Comparison of ENCODE assay signal across 7 cellular contexts in the genomic region with DNA sequence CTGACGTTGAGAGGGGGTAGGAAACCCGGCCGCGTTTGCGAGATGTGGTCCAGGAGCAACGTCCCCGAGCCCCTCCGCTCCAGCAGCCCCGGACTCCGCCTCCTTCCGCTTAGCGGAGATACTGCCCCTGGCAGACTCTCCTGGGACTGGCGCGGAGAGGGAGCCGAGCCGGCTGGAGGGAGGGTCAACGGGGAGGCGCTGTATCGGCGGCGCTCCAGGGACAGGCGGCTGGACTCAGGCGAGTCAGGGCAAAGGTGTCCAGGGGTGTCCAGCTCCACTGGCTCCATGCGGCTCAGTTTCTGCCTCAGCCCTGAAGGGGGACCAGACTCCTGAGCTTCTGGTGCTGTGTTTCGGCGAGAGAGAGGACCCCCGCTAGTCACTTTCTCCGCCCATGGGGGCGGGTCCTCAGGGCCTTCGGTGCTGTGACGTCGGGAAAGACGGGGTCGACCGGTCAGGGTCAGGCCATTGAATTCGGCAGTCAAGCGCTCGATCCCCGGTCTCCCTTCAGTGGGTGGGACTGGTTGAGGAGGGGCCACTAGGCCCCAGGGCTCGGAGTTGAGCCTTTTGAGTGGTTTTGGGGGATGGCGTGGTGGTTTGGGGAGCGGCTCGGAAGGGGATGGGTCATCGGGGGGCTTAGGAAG. TPM values are rescaled to one million over a fixed set of nuclear protein-coding genes. Genes with fewer than 3 reads are reported as not detected.
A peak's percentile ranks its signal among the peaks of the same experiment; 100 is the strongest.
DNase-seq lines count a peak whose midpoint lies in the region; ATAC-seq, FAIRE-seq and TF ChIP-seq lines count a peak whose summit lies in the region.

No MANE protein-coding gene starts in this region.

- H3K4me1 ChIP-seq in H1 (replicated peaks in 1 of 4; ENCODE audit: control insufficient read depth in 3 of 4, insufficient read depth in 4 of 4, low read length in 3 of 4): peaks cover 0 to 20% (median 11%) of the 10 kb centered on the region in 4 experiments; a peak in 6 of 7 replicates

- CTCF ChIA-PET in GM10248 (lab: Yijun Ruan, JAX) (interaction anchor here (1.0 to 3.7 kb wide), 2 partner anchors 9 to 34 kb away, joined by 3 to 13 read pairs; partner anchors contain the start of gene RBM8A), H1 (lab: Charles Lee; ENCODE audit: partially characterized antibody) (no interaction called here)

- FAIRE-seq in H1 (lab: Jason Lieb, UNC): no peak

- H2BK20ac ChIP-seq in H1 (ENCODE audit: low read length): no peak overlapping the region

- H3K4me3 ChIP-seq in H1 (ENCODE audit: extremely low read depth in 1 of 4, insufficient read depth in 2 of 4, low read depth in 3 of 4, low read length in 4 of 4): peak overlapping the region; percentile 56 to 85 (median 82)

- peaks cover 25% of the 10 kb centered on the region for H3K23me2 ChIP-seq in H1 (ENCODE audit: low read depth, low read length)

- DNase-seq in GM10248 (ENCODE audit: extremely low spot score) (peak; percentile 42), NCI-H2107 (lab: John Stamatoyannopoulos, UW) (peak; percentile 50), H1 (ENCODE audit: low read depth in 1 of 2, low spot score in 2 of 2) (peak in 1 of 2 experiments; percentile 92), medulla oblongata (ENCODE audit: extremely low spot score) (peak; percentile 78)
- DNase-seq in activated CD4-positive, alpha-beta T cell treated with anti-CD3 and anti-CD28 coated beads, Interleukin-2, amount 50 U/mL, for 48 hours: peak; percentile 56 to 65
- peak; percentile 40 for DNase-seq in stimulated activated naive CD4-positive, alpha-beta T cell treated with Interleukin-2 at 50 U/mL for 16 hours (lab: John Stamatoyannopoulos, UW)

- peak overlapping the region; percentile 93 to 98 for H3K4me2 ChIP-seq in H1 (ENCODE audit: insufficient read depth in 1 of 2, low read depth in 2 of 2, low read length in 2 of 2)

- H4K5ac ChIP-seq in H1 (ENCODE audit: insufficient read length, low read depth, low read length): no peak overlapping the region

- peaks cover 0 to 2% of the 10 kb centered on the region in 2 experiments for H4K20me1 ChIP-seq in H1 (replicated peaks in 1 of 2; ENCODE audit: control insufficient read depth in 1 of 2, insufficient read depth in 2 of 2, low read length in 2 of 2)

- H2AFZ ChIP-seq in H1 (ENCODE audit: low read length): peak overlapping the region; percentile 40; the same call in 1 of the 2 replicates

- 0% methylated on average over 28 of the region's 44 CpGs; no CpG with 5 or more reads in 1 of the 2 experiments for WGBS in H1 (ENCODE audit: extremely low coverage in 1 of 2, insufficient coverage in 1 of 2, insufficient read length in 1 of 2, insufficient replicate concordance in 2 of 2, low coverage in 1 of 2, low lambda C conversion rate in 2 of 2, missing lambda C conversion rate in 1 of 2), 2 experiments

- H3K9ac ChIP-seq in H1 (replicated peaks in 1 of 4; ENCODE audit: extremely low read depth in 1 of 4, low read depth in 3 of 4, low read length in 3 of 4): peak overlapping the region in 1 of 4 experiments; percentile 15; a peak in 3 of 7 replicates

- no peak overlapping the region for H2BK15ac ChIP-seq in H1 (ENCODE audit: low read length)

- no peak overlapping the region for H2BK12ac ChIP-seq in H1 (ENCODE audit: low read depth, low read length)

- no peak overlapping the region for H3K14ac ChIP-seq in H1 (ENCODE audit: insufficient read length)

- no peaks in the 10 kb centered on the region for H3K79me1 ChIP-seq in H1 (ENCODE audit: low read depth, low read length)

- peak in 1 of 2 experiments; percentile 37; a peak in 2 of 3 replicates for TF ChIP-seq POLR2A in H1 (IDR thresholded peaks at IDR 0.05; ENCODE audit: control extremely low read depth in 1 of 2, low read depth in 2 of 2, low read length in 2 of 2)

- no peak overlapping the region for H3K4ac ChIP-seq in H1 (replicated peaks; ENCODE audit: insufficient read length, low read depth, low read length)

- ATAC-seq in GM18870 (IDR thresholded peaks at IDR 0.05; ENCODE audit: unreplicated experiment): no peak

- H2AK5ac ChIP-seq in H1 (ENCODE audit: low read depth, low read length): no peak overlapping the region

- peaks cover 25 to 75% (median 66%) of the 10 kb centered on the region in 4 experiments for H3K27me3 ChIP-seq in H1 (replicated peaks in 1 of 4; ENCODE audit: control insufficient read depth in 3 of 4, extremely low read depth in 1 of 4, insufficient read depth in 3 of 4, low read length in 3 of 4)

- peak overlapping the region; percentile 85; the same call in 1 of the 2 replicates for H3K18ac ChIP-seq in H1 (ENCODE audit: extremely low read depth, low read length)

- no peak overlapping the region for H3K56ac ChIP-seq in H1 (replicated peaks; ENCODE audit: insufficient read length, low read depth, low read length)

- H3K79me2 ChIP-seq in H1 (ENCODE audit: control insufficient read depth in 1 of 2, insufficient read depth in 2 of 2, low read length in 2 of 2): no peaks in the 10 kb centered on the region

- 0 out of 2 replicates have a peak overlapping the region, but pooled peaks have one; percentile 38 for H2BK5ac ChIP-seq in H1 (ENCODE audit: low read depth, low read length)

- TF ChIP-seq CTCF in GM10248 (IDR thresholded peaks at IDR 0.05; ENCODE audit: control extremely low read depth, extremely low read depth, low read depth, missing control alignments) (no peak), H1 (IDR thresholded peaks at IDR 0.05; ENCODE audit: control extremely low read depth in 1 of 3, insufficient read depth in 1 of 3, low read depth in 1 of 3, low read length in 3 of 3) (no peak; a peak in 2 of 4 replicates)

- no peak overlapping the region for H3K23ac ChIP-seq in H1 (ENCODE audit: insufficient read length)

- H3K9me3 ChIP-seq in H1 (ENCODE audit: insufficient read depth in 2 of 2, low read depth in 1 of 2, low read length in 1 of 2): no peaks in the 10 kb centered on the region

- TF ChIP-seq RAD21 in H1 (IDR thresholded peaks at IDR 0.05 in 1 of 2, conservative IDR thresholded peaks at IDR 0.05 in 1 of 2; ENCODE audit: low read depth in 2 of 2, low read length in 2 of 2): peak in 1 of 2 experiments; percentile 3; a peak in 1 of 4 replicates

- POLR2A ChIA-PET in GM10248 (lab: Yijun Ruan, JAX) (interaction anchor here (0.5 kb wide), 1 partner anchor 102 kb away, joined by 9 read pairs; the partner anchor contains the start of gene PIAS3), H1 (lab: Charles Lee; ENCODE audit: partially characterized antibody) (interaction anchor here (0.7 to 5.3 kb wide), 3 partner anchors 33 to 74 kb away, joined by 3 to 31 read pairs (median 4); partner anchors contain the start of genes RBM8A and TXNIP)

- H3K36me3 ChIP-seq in H1 (ENCODE audit: control insufficient read depth in 2 of 4, insufficient read depth in 4 of 4, low read length in 3 of 4): no peaks in the 10 kb centered on the region

- no peak overlapping the region for H4K91ac ChIP-seq in H1 (replicated peaks; ENCODE audit: insufficient read length, low read length)

- no peak overlapping the region for H3K27ac ChIP-seq in H1 (ENCODE audit: low read depth, low read length)

- no peak for TF ChIP-seq EP300 in H1 (IDR thresholded peaks at IDR 0.05; ENCODE audit: borderline replicate concordance in 1 of 2, low read depth in 2 of 2, low read length in 2 of 2)

- H4K8ac ChIP-seq in H1 (ENCODE audit: extremely low read depth, insufficient read depth, low read length): peak overlapping the region; percentile 51; the same call in 1 of the 2 replicates

- H2BK120ac ChIP-seq in H1 (replicated peaks; ENCODE audit: low read depth, low read length): no peak overlapping the region

RNA-seq across cellular contexts. Expression of gene LIX1L, which starts 2.8 kb away (rescaled TPM):
- total RNA-seq in H1 (2021; fragmentation: NEBNext Ultra II Directional; extraction: Animal tissue kit (Norgen Biotek cat#: 25700)): 2.9 and 3.0 TPM in 2 replicates
- polyA plus RNA-seq in H1 (2011; rRNA removed): 3.7 and 3.8 TPM in 2 replicates
- 2.9 TPM for polyA plus RNA-seq in H1 (2011; cell fraction: cytosol; rRNA removed)
- 0.67 TPM for polyA plus RNA-seq in H1 (2011; cell fraction: nucleus; rRNA removed)
- 1.1 to 2.2 TPM (median 1.2 TPM) in 4 replicates for polyA plus RNA-seq in H1 (2012, experiment 1 of 2)
- polyA plus RNA-seq in H1 (2012, experiment 2 of 2): 1.7 TPM
- 1.9 TPM for polyA plus RNA-seq in H1 (2013, experiment 1 of 2)
- 2.0 TPM for polyA plus RNA-seq in H1 (2013, experiment 2 of 2)
- polyA minus RNA-seq in H1 (2011; rRNA and poly(A)+ RNA removed): 2.7 TPM in 2 replicates
- polyA minus RNA-seq in H1 (2011; cell fraction: cytosol; rRNA and poly(A)+ RNA removed): 1.7 TPM
- polyA minus RNA-seq in H1 (2011; cell fraction: nucleus; rRNA and poly(A)+ RNA removed): 1.3 TPM

RNA-seq across cellular contexts. Expression of gene ANKRD34A, which starts 3.8 kb away (rescaled TPM):
- total RNA-seq in H1 (2021; fragmentation: NEBNext Ultra II Directional; extraction: Animal tissue kit (Norgen Biotek cat#: 25700)): 0.20 and 0.46 TPM in 2 replicates
- polyA plus RNA-seq in H1 (2011; rRNA removed): 0.15 and 0.19 TPM in 2 replicates
- polyA plus RNA-seq in H1 (2011; cell fraction: cytosol; rRNA removed): 0.10 TPM
- 0.33 TPM for polyA plus RNA-seq in H1 (2011; cell fraction: nucleus; rRNA removed)
- polyA plus RNA-seq in H1 (2012, experiment 1 of 2): 0.18 to 0.33 TPM (median 0.26 TPM) in 4 replicates
- polyA plus RNA-seq in H1 (2012, experiment 2 of 2): 0.22 TPM
- 0.08 TPM for polyA plus RNA-seq in H1 (2013, experiment 1 of 2)
- polyA plus RNA-seq in H1 (2013, experiment 2 of 2): 0.13 TPM
- polyA minus RNA-seq in H1 (2011; rRNA and poly(A)+ RNA removed): 0.07 and 0.47 TPM in 2 replicates
- not detected for polyA minus RNA-seq in H1 (2011; cell fraction: cytosol; rRNA and poly(A)+ RNA removed)
- 0.70 TPM for polyA minus RNA-seq in H1 (2011; cell fraction: nucleus; rRNA and poly(A)+ RNA removed)

RNA-seq across cellular contexts. Expression of gene POLR3GL, which starts 3.9 kb away (rescaled TPM):
- 2.3 and 3.1 TPM in 2 replicates for total RNA-seq in H1 (2021; fragmentation: NEBNext Ultra II Directional; extraction: Animal tissue kit (Norgen Biotek cat#: 25700))
- polyA plus RNA-seq in H1 (2011; rRNA removed): 3.5 and 3.9 TPM in 2 replicates
- polyA plus RNA-seq in H1 (2011; cell fraction: cytosol; rRNA removed): 5.2 TPM
- 3.2 TPM for polyA plus RNA-seq in H1 (2011; cell fraction: nucleus; rRNA removed)
- polyA plus RNA-seq in H1 (2012, experiment 1 of 2): 4.7 to 7.1 TPM (median 5.3 TPM) in 4 replicates
- polyA plus RNA-seq in H1 (2012, experiment 2 of 2): 1.7 TPM
- polyA plus RNA-seq in H1 (2013, experiment 1 of 2): 4.5 TPM
- 4.8 TPM for polyA plus RNA-seq in H1 (2013, experiment 2 of 2)
- polyA minus RNA-seq in H1 (2011; rRNA and poly(A)+ RNA removed): 1.5 and 1.6 TPM in 2 replicates
- 1.5 TPM for polyA minus RNA-seq in H1 (2011; cell fraction: cytosol; rRNA and poly(A)+ RNA removed)
- 2.0 TPM for polyA minus RNA-seq in H1 (2011; cell fraction: nucleus; rRNA and poly(A)+ RNA removed)

RNA-seq across cellular contexts. Expression of gene RBM8A, which starts 33.3 kb away (rescaled TPM):
- 216 and 222 TPM in 2 replicates for total RNA-seq in H1 (2021; fragmentation: NEBNext Ultra II Directional; extraction: Animal tissue kit (Norgen Biotek cat#: 25700))
- polyA plus RNA-seq in H1 (2011; rRNA removed): 119 and 125 TPM in 2 replicates
- 276 TPM for polyA plus RNA-seq in H1 (2011; cell fraction: cytosol; rRNA removed)
- 32.3 TPM for polyA plus RNA-seq in H1 (2011; cell fraction: nucleus; rRNA removed)
- polyA plus RNA-seq in H1 (2012, experiment 1 of 2): 255 to 301 TPM (median 263 TPM) in 4 replicates
- polyA plus RNA-seq in H1 (2012, experiment 2 of 2): 80.5 TPM
- 166 TPM for polyA plus RNA-seq in H1 (2013, experiment 1 of 2)
- 182 TPM for polyA plus RNA-seq in H1 (2013, experiment 2 of 2)
- 35.1 and 39.6 TPM in 2 replicates for polyA minus RNA-seq in H1 (2011; rRNA and poly(A)+ RNA removed)
- polyA minus RNA-seq in H1 (2011; cell fraction: cytosol; rRNA and poly(A)+ RNA removed): 52.5 TPM
- polyA minus RNA-seq in H1 (2011; cell fraction: nucleus; rRNA and poly(A)+ RNA removed): 34.9 TPM

RNA-seq across cellular contexts. Expression of gene TXNIP, which starts 35.8 kb away (rescaled TPM):
- 10.3 and 12.3 TPM in 2 replicates for total RNA-seq in H1 (2021; fragmentation: NEBNext Ultra II Directional; extraction: Animal tissue kit (Norgen Biotek cat#: 25700))
- 33.4 and 56.8 TPM in 2 replicates for polyA plus RNA-seq in H1 (2011; rRNA removed)
- polyA plus RNA-seq in H1 (2011; cell fraction: cytosol; rRNA removed): 50.4 TPM
- 73.4 TPM for polyA plus RNA-seq in H1 (2011; cell fraction: nucleus; rRNA removed)
- 14.6 to 27.3 TPM (median 22.1 TPM) in 4 replicates for polyA plus RNA-seq in H1 (2012, experiment 1 of 2)
- polyA plus RNA-seq in H1 (2012, experiment 2 of 2): 4.6 TPM
- polyA plus RNA-seq in H1 (2013, experiment 1 of 2): 9.4 TPM
- 8.5 TPM for polyA plus RNA-seq in H1 (2013, experiment 2 of 2)
- 91.1 and 129 TPM in 2 replicates for polyA minus RNA-seq in H1 (2011; rRNA and poly(A)+ RNA removed)
- 56.7 TPM for polyA minus RNA-seq in H1 (2011; cell fraction: cytosol; rRNA and poly(A)+ RNA removed)
- 171 TPM for polyA minus RNA-seq in H1 (2011; cell fraction: nucleus; rRNA and poly(A)+ RNA removed)
